19 cellular contexts compared by ENCODE assay signal in the genomic region with DNA sequence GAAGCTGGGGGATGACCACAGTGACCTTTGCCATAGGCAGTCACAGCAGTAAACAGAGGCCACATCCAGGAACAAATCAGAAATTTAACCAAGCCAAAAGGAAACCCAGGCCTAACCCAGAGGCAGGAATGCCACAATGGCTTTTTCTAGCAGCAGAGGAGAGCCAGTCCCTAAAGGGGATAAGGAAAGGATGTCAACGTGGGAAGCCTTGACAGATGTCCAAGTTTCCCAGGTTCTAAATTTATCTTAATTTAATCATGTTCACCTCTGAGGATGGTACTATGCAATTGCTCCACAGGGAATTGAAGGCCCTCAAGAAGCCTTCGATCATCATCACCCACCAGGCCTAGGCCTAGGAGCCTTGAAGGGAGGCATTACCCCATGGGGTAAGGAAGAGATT.
"Had no signal": no experiment of that assay in that cellular context is flagged by ENCODE, and none has a peak within 500 bp of the region (broad histone marks: within the 10 kb centered on the region; RNA-seq: fewer than 3 reads in every experiment).

No MANE protein-coding gene starts in this region.

- H3K4me2 ChIP-seq: smooth muscle cell had no signal

- H3K36me3 Mint-ChIP-seq: activated naive CD8-positive, alpha-beta T cell treated with anti-CD3 and anti-CD28 coated beads for 36 hours; memory B cell; stimulated activated naive B cell treated with anti-CD40 and anti-IgM and Interleukin-4, amounts not matched to agents 10 μg/mL and 1 μg/mL and 100 μg/mL, for 72 hours had no signal

- H3K27ac Mint-ChIP-seq: activated naive CD8-positive, alpha-beta T cell treated with anti-CD3 and anti-CD28 coated beads for 36 hours; activated T-helper 17 cell treated with anti-CD3 and anti-CD28 coated beads, Interleukin-2, amount 50 U/mL, for 72 hours; memory B cell; stimulated activated naive B cell treated with anti-CD40 and anti-IgM and Interleukin-4, amounts not matched to agents 10 μg/mL and 1 μg/mL and 100 μg/mL, for 72 hours had no signal

- H3K4me1 ChIP-seq: colonic mucosa, right lobe of liver had no signal

- H3K4me3 ChIP-seq: colonic mucosa, heart left ventricle, ovary, right lobe of liver, smooth muscle cell, testis had no signal

- H3K27me3 Mint-ChIP-seq: activated naive CD8-positive, alpha-beta T cell treated with anti-CD3 and anti-CD28 coated beads for 36 hours; activated T-helper 17 cell treated with anti-CD3 and anti-CD28 coated beads, Interleukin-2, amount 50 U/mL, for 72 hours had no signal

- H3K9me3 Mint-ChIP-seq: activated naive CD8-positive, alpha-beta T cell treated with anti-CD3 and anti-CD28 coated beads for 36 hours; activated T-helper 17 cell treated with anti-CD3 and anti-CD28 coated beads, Interleukin-2, amount 50 U/mL, for 72 hours; memory B cell; stimulated activated naive B cell treated with anti-CD40 and anti-IgM and Interleukin-4, amounts not matched to agents 10 μg/mL and 1 μg/mL and 100 μg/mL, for 72 hours had no signal

- H3K4me3 Mint-ChIP-seq: activated naive CD8-positive, alpha-beta T cell treated with anti-CD3 and anti-CD28 coated beads for 36 hours; activated T-helper 17 cell treated with anti-CD3 and anti-CD28 coated beads, Interleukin-2, amount 50 U/mL, for 72 hours; memory B cell; naive thymus-derived CD4-positive, alpha-beta T cell; stimulated activated naive B cell treated with anti-CD40 and anti-IgM and Interleukin-4, amounts not matched to agents 10 μg/mL and 1 μg/mL and 100 μg/mL, for 72 hours had no signal

- H3K27ac ChIP-seq: colonic mucosa, ovary, right lobe of liver had no signal

- H3K9me3 ChIP-seq: colonic mucosa, heart left ventricle, ovary, right lobe of liver, testis had no signal

- H3K4me1 Mint-ChIP-seq: activated naive CD8-positive, alpha-beta T cell treated with anti-CD3 and anti-CD28 coated beads for 36 hours; activated T-helper 17 cell treated with anti-CD3 and anti-CD28 coated beads, Interleukin-2, amount 50 U/mL, for 72 hours; memory B cell; stimulated activated naive B cell treated with anti-CD40 and anti-IgM and Interleukin-4, amounts not matched to agents 10 μg/mL and 1 μg/mL and 100 μg/mL, for 72 hours had no signal

- ATAC-seq: activated T-helper 17 cell treated with anti-CD3 and anti-CD28 coated beads, Interleukin-2, amount 50 U/mL, for 72 hours; heart left ventricle; naive thymus-derived CD4-positive, alpha-beta T cell; right lobe of liver; stimulated activated naive B cell treated with anti-CD40 and anti-IgM and Interleukin-4, amounts not matched to agents 10 μg/mL and 1 μg/mL and 100 μg/mL, for 72 hours had no signal

- DNase-seq: activated CD4-positive, alpha-beta T cell treated with anti-CD3 and anti-CD28 coated beads for 1 hour; activated CD4-positive, alpha-beta T cell treated with anti-CD3 and anti-CD28 coated beads, Interleukin-2, amount 50 U/mL, for 1 hour; activated naive CD4-positive, alpha-beta T cell; activated naive CD8-positive, alpha-beta T cell treated with anti-CD3 and anti-CD28 coated beads for 36 hours; activated T-cell treated with anti-CD3 and anti-CD28 coated beads, Interleukin-2, amount 50 U/mL, for 1 hour; colonic mucosa; heart left ventricle; naive thymus-derived CD4-positive, alpha-beta T cell; ovary; right lobe of liver; stimulated activated CD4-positive, alpha-beta T cell treated with anti-CD3 and anti-CD28 coated beads, Interleukin-15, amount 100 ng/mL, for 24 hours; stimulated activated CD4-positive, alpha-beta T cell treated with anti-CD3 and anti-CD28 coated beads, Interleukin-2, amount 100 ng/mL, for 48 hours; stimulated activated CD8-positive, alpha-beta memory T cell treated with anti-CD3 and anti-CD28 coated beads, Interleukin-4, amount 100 ng/mL, for 48 hours; stimulated activated naive B cell treated with anti-CD40 and anti-IgM and Interleukin-4, amounts not matched to agents 10 μg/mL and 1 μg/mL and 100 μg/mL, for 72 hours; T-helper 1 cell; testis had no signal

- H3K36me3 ChIP-seq: colonic mucosa, heart left ventricle, ovary, right lobe of liver had no signal

- H3K27me3 ChIP-seq: colonic mucosa, heart left ventricle, ovary, right lobe of liver, testis had no signal
